ENCODE assay signal across 18 cellular contexts in the genomic region with DNA sequence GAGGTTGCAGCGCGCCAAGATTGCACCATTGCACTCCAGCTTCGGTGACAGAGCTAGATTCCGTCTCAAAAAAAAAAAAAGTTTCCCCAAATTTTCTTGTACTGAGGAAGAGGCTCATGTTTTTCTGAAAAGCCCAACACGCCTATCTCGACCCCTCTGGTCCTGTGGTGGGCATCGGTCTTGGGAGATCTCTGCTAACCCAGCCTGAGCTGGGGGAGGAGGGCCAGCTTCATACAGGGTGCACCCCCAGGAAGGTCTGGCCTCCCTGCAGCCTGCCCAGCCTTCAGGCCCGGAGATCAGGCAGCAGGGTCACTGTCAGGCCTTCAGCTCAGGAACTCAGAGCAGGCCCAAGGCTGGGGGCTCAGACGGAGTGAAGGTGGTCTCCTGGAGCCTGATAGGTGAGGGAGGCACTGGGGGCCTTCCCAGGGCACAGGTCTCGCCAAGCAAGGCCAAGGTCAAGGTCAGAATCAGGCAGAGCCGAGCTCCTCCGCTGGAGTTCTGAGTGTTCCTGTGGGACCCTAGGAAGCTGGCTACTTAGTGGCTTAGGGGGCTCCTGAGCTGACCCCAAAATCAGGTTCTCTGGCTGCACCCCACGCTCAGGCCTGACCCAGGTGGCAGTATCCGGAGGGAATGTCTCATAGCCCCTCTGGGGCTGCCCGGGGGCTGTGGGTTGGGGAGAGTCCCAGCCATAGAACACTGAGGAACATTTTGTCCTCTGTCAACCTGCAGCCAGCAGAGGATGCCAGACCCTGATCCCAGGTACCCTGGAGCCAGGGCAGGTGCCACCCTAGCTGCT. TPM values are rescaled to one million over a fixed set of nuclear protein-coding genes. Genes with fewer than 3 reads are reported as not detected.
DNase-seq lines count a peak whose midpoint lies in the region; ATAC-seq, FAIRE-seq and TF ChIP-seq lines count a peak whose summit lies in the region.
"Had no signal": no experiment of that assay in that cellular context is flagged by ENCODE, and none has a peak within 500 bp of the region (broad histone marks: within the 10 kb centered on the region; RNA-seq: fewer than 3 reads in every experiment).

No MANE protein-coding gene starts in this region.

- no peak for TF ChIP-seq EP300 in A549 (IDR thresholded peaks at IDR 0.05)

- intact Hi-C loops in kidney (cut with DNase I) (no loop called here), sciatic nerve (cut with DNase I) (no loop called here), PC-9 (cut with micrococcal nuclease; ENCODE audit: unreplicated experiment) (no loop called here)

- no peak for ATAC-seq in A549
- peak; percentile 6 for ATAC-seq in sciatic nerve

- no peaks in the 10 kb centered on the region for H3K36me3 ChIP-seq in SJSA1
- H3K36me3 ChIP-seq in kidney (ENCODE audit: control insufficient read depth in 1 of 2, insufficient read depth in 2 of 2, low read length in 2 of 2): no peaks in the 10 kb centered on the region
- H3K36me3 ChIP-seq in Peyer's patch: no peaks in the 10 kb centered on the region
- H3K36me3 ChIP-seq in PC-9 (ENCODE audit: low read depth): no peaks in the 10 kb centered on the region
- H3K36me3 ChIP-seq: BLaER1 treated with 17β-estradiol and CSF1 and Interleukin-3, amounts not matched to agents 10 nM and 100 nM had no signal

- no peak for TF ChIP-seq POLR2A in A549 (IDR thresholded peaks at IDR 0.05; ENCODE audit: low read length)
- TF ChIP-seq POLR2A in Peyer's patch (IDR thresholded peaks at IDR 0.05): no peak

- no peak overlapping the region for H3K9ac ChIP-seq in kidney (ENCODE audit: low read length in 2 of 2)
- H3K9ac ChIP-seq: BLaER1 treated with 17β-estradiol and CSF1 and Interleukin-3, amounts not matched to agents 10 nM and 100 nM had no signal

- no peak for TF ChIP-seq RAD21 in A549 (conservative IDR thresholded peaks at IDR 0.05 in 1 of 2, IDR thresholded peaks at IDR 0.05 in 1 of 2)

- H3K4me3 ChIP-seq in A549 (no peak overlapping the region), SJSA1 (no peak overlapping the region), kidney (ENCODE audit: low read length in 2 of 2) (no peak overlapping the region), Peyer's patch (no peak overlapping the region), PC-9 (no peak overlapping the region)
- H3K4me3 ChIP-seq: BLaER1 treated with 17β-estradiol and CSF1 and Interleukin-3, amounts not matched to agents 10 nM and 100 nM had no signal

- peaks cover 34% of the 10 kb centered on the region for H3F3A ChIP-seq in PC-9 (ENCODE audit: insufficient read depth, low read depth)

- CTCF ChIA-PET in A549 (lab: Yijun Ruan, JAX) (interaction anchor here (0.6 to 2.2 kb wide), 3 partner anchors 9 to 520 kb away, joined by 3 to 8 read pairs (median 4); no protein-coding TSS in a partner anchor), PC-9 (lab: Charles Lee) (no interaction called here)

- no TSS peak for BruUV-seq in PC-9 (replicated peaks; lab: Mats Ljungman, UMichigan)

- no peak overlapping the region for H2AFZ ChIP-seq in PC-9

- no peak for FAIRE-seq in A549 (lab: Jason Lieb, UNC)
- FAIRE-seq in kidney (lab: Jason Lieb, UNC): no peak
- FAIRE-seq: A204.1, D721Med, HTR-8/SVneo had no signal

- no peaks in the 10 kb centered on the region for H3K9me3 ChIP-seq in A549
- H3K9me3 ChIP-seq in SJSA1 (replicated peaks): no peaks in the 10 kb centered on the region
- H3K9me3 ChIP-seq in kidney (ENCODE audit: control insufficient read depth in 1 of 2, low read length in 2 of 2): no peaks in the 10 kb centered on the region
- H3K9me3 ChIP-seq in Peyer's patch: no peaks in the 10 kb centered on the region
- H3K9me3 ChIP-seq in PC-9 (ENCODE audit: insufficient read depth, low read depth): no peaks in the 10 kb centered on the region
- H3K9me3 ChIP-seq: BLaER1 treated with 17β-estradiol and CSF1 and Interleukin-3, amounts not matched to agents 10 nM and 100 nM had no signal

- H3K27me3 ChIP-seq in SJSA1 (replicated peaks): no peaks in the 10 kb centered on the region
- no peaks in the 10 kb centered on the region for H3K27me3 ChIP-seq in Peyer's patch
- no peaks in the 10 kb centered on the region for H3K27me3 ChIP-seq in PC-9 (ENCODE audit: insufficient read depth, low read depth)
- H3K27me3 ChIP-seq: BLaER1 treated with 17β-estradiol and CSF1 and Interleukin-3, amounts not matched to agents 10 nM and 100 nM had no signal

- no peaks in the 10 kb centered on the region for H3K9me2 ChIP-seq in PC-9 (ENCODE audit: insufficient read depth)

- WGBS in A549 (ENCODE audit: missing lambda C conversion rate): 94% methylated on average over 9 of the region's 15 CpGs

- no peak for DNase-seq in A549 (ENCODE audit: low read depth in 1 of 2, low spot score in 1 of 2)
- no peak for DNase-seq in SJSA1 (ENCODE audit: low read depth in 1 of 2, low spot score in 2 of 2)
- DNase-seq in kidney: peak; percentile 54
- DNase-seq in sciatic nerve (ENCODE audit: low spot score): no peak
- no peak for DNase-seq in Peyer's patch
- DNase-seq in NCI-H2081 treated with DMSO at 0.1 percent for 48 hours (lab: John Stamatoyannopoulos, UW): no peak
- no peak for DNase-seq in PC-9
- DNase-seq: CD8-positive, alpha-beta memory T cell; DMS79 treated with DMSO at 0.1 percent for 48 hours; NCI-H1930; NCI-H510A; NCI-H82; SHP77 had no signal

- TF ChIP-seq CTCF in A549 (IDR thresholded peaks at IDR 0.05) (no peak), kidney (IDR thresholded peaks at IDR 0.05; ENCODE audit: borderline replicate concordance, extremely low read depth, insufficient read depth) (no peak), Peyer's patch (IDR thresholded peaks at IDR 0.05) (no peak), PC-9 (conservative IDR thresholded peaks at IDR 0.05) (no peak)

- no peaks in the 10 kb centered on the region for H3K79me2 ChIP-seq in PC-9 (ENCODE audit: low read depth)

- H3K4me2 ChIP-seq in A549: no peak overlapping the region
- H3K4me2 ChIP-seq in PC-9: no peak overlapping the region

- no peaks in the 10 kb centered on the region for H4K20me1 ChIP-seq in PC-9 (ENCODE audit: insufficient read depth)
- H4K20me1 ChIP-seq: BLaER1 treated with 17β-estradiol and CSF1 and Interleukin-3, amounts not matched to agents 10 nM and 100 nM had no signal

- POLR2A ChIA-PET in A549 (lab: Yijun Ruan, JAX) (interaction anchor here (1.8 kb wide), 1 partner anchor 36 kb away, joined by 9 read pairs; no protein-coding TSS in a partner anchor), PC-9 (lab: Charles Lee; ENCODE audit: unreplicated experiment) (no interaction called here)

- H3K27ac ChIP-seq in A549: peak overlapping the region; percentile 91 to 100; a peak in 5 of 6 replicates
- peak overlapping the region; percentile 85 for H3K27ac ChIP-seq in SJSA1
- no peak overlapping the region for H3K27ac ChIP-seq in kidney (ENCODE audit: low read depth in 2 of 2, low read length in 2 of 2)
- H3K27ac ChIP-seq in Peyer's patch: no peak overlapping the region
- no peak overlapping the region for H3K27ac ChIP-seq in PC-9
- H3K27ac ChIP-seq: HL-60 had no signal

- H3K4me1 ChIP-seq in A549: peaks cover 55% of the 10 kb centered on the region
- peaks cover 97% of the 10 kb centered on the region for H3K4me1 ChIP-seq in SJSA1 (replicated peaks)
- H3K4me1 ChIP-seq in kidney (ENCODE audit: control insufficient read depth in 1 of 2, insufficient read depth in 1 of 2, low read depth in 1 of 2, low read length in 2 of 2): peaks cover 0 to 2% of the 10 kb centered on the region in 2 donors
- H3K4me1 ChIP-seq in Peyer's patch: peaks cover 0 to 17% (median 5%) of the 10 kb centered on the region in 4 donors
- peaks cover 68% of the 10 kb centered on the region for H3K4me1 ChIP-seq in PC-9 (replicated peaks; ENCODE audit: insufficient read depth)

TF ChIP-seq in A549, 52 proteins besides CTCF, POLR2A, EP300 and RAD21 (continues in another document):
- TF ChIP-seq FOXS1 (CRISPR knock-in tag; IDR thresholded peaks at IDR 0.05) (no peak), NPAS2 (CRISPR knock-in tag; IDR thresholded peaks at IDR 0.05; ENCODE audit: borderline replicate concordance) (no peak)
- TF ChIP-seq, protein P1, sequence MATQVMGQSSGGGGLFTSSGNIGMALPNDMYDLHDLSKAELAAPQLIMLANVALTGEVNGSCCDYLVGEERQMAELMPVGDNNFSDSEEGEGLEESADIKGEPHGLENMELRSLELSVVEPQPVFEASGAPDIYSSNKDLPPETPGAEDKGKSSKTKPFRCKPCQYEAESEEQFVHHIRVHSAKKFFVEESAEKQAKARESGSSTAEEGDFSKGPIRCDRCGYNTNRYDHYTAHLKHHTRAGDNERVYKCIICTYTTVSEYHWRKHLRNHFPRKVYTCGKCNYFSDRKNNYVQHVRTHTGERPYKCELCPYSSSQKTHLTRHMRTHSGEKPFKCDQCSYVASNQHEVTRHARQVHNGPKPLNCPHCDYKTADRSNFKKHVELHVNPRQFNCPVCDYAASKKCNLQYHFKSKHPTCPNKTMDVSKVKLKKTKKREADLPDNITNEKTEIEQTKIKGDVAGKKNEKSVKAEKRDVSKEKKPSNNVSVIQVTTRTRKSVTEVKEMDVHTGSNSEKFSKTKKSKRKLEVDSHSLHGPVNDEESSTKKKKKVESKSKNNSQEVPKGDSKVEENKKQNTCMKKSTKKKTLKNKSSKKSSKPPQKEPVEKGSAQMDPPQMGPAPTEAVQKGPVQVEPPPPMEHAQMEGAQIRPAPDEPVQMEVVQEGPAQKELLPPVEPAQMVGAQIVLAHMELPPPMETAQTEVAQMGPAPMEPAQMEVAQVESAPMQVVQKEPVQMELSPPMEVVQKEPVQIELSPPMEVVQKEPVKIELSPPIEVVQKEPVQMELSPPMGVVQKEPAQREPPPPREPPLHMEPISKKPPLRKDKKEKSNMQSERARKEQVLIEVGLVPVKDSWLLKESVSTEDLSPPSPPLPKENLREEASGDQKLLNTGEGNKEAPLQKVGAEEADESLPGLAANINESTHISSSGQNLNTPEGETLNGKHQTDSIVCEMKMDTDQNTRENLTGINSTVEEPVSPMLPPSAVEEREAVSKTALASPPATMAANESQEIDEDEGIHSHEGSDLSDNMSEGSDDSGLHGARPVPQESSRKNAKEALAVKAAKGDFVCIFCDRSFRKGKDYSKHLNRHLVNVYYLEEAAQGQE (IDR thresholded peaks at IDR 0.05): no peak

RNA-seq across cellular contexts. Expression of a gene that starts 37.9 kb away (rescaled TPM):
- polyA plus RNA-seq in A549 (2011; rRNA removed): 18.9 and 19.9 TPM in 2 replicates
- polyA plus RNA-seq in A549 (2012; cell fraction: cytosol; rRNA removed): 38.2 and 48.5 TPM in 2 replicates
- polyA plus RNA-seq in A549 (2012; cell fraction: nucleus; rRNA removed): 76.0 and 84.4 TPM in 2 replicates
- polyA plus RNA-seq in A549 (2017; fragmentation: RNase III; extraction: RNeasy Plus Mini Kit Qiagen cat#74134 plus additional on column Dnase treatment): 26.9 to 29.1 TPM (median 29.0 TPM) in 3 replicates
- 51.4 and 52.2 TPM in 2 replicates for polyA minus RNA-seq in A549 (2011; rRNA and poly(A)+ RNA removed)
- total RNA-seq in SJSA1 (2014; rRNA removed; shearing (Covaris generic)): 52.2 and 64.5 TPM in 2 replicates
- total RNA-seq in kidney: 32.6 TPM
- polyA plus RNA-seq in kidney (ENCODE audit: insufficient read depth, low read depth, low replicate concordance): 17.3 TPM
- 44.0 TPM for total RNA-seq in sciatic nerve
- total RNA-seq in Peyer's patch: 100 to 1,000 TPM in 1 of 4 donors, 10 to 100 TPM in 3; 42.9 to 100 (median 68.7) TPM
- 5.0 and 5.8 TPM in 2 replicates for total RNA-seq in PC-9 (2021)

Comparison
In these comparisons a context has a peak if more than half of its experiments do, and no peak if none do; other contexts are left out.
1. H3K27ac ChIP-seq: peak in A549 (2 of 2) and SJSA1 (single experiment); none in kidney (0 of 2), Peyer's patch (0 of 4) and PC-9 (single experiment).